ENCODE assay signal across 11 cellular contexts in genomic region chr19:6276447-6276846, GRCh38. TPM values are rescaled to one million over a fixed set of nuclear protein-coding genes. Genes with fewer than 3 reads are reported as not detected.
DNase-seq lines count a peak whose midpoint lies in the region; ATAC-seq and TF ChIP-seq lines count a peak whose summit lies in the region.
"Had no signal": no experiment of that assay in that cellular context is flagged by ENCODE, and none has a peak within 500 bp of the region (broad histone marks: within the 10 kb centered on the region; RNA-seq: fewer than 3 reads in every experiment).

No MANE protein-coding gene starts in this region.

- in situ Hi-C loops in ACHN (cut with HindIII; ENCODE audit: low pct_ligation_motif_present, low pct_unique_long_range_greater_than_20kb, low sequenced_read_pairs), result no loop called here

- TF ChIP-seq CTCF in SK-N-SH (IDR thresholded peaks at IDR 0.05) (no peak), left lung (IDR thresholded peaks at IDR 0.05) (no peak), thyroid gland (IDR thresholded peaks at IDR 0.05) (no peak)

- no peak for TF ChIP-seq EP300 in SK-N-SH (IDR thresholded peaks at IDR 0.05; ENCODE audit: borderline replicate concordance in 1 of 2, low read depth in 1 of 2, low read length in 1 of 2)

- H3K9ac ChIP-seq in SK-N-SH, result no peak overlapping the region

- H3K9me2 ChIP-seq in SK-N-SH, result no peaks in the 10 kb centered on the region

- H3K9me3 ChIP-seq in SK-N-SH (no peaks in the 10 kb centered on the region), left lung (no peaks in the 10 kb centered on the region), thyroid gland (no peaks in the 10 kb centered on the region)

- H3K4me2 ChIP-seq in SK-N-SH, result peak overlapping the region; percentile 28; the same call in 1 of the 2 replicates

- H3K4me1 ChIP-seq in SK-N-SH (ENCODE audit: control insufficient read depth in 1 of 2, insufficient read depth in 2 of 2, low read depth in 1 of 2, low read length in 1 of 2) (peaks cover 41 to 74% of the 10 kb centered on the region in 2 experiments), left lung (peaks cover 62 to 80% of the 10 kb centered on the region in 2 donors), thyroid gland (peaks cover 51 to 65% of the 10 kb centered on the region in 2 donors)

- CTCF ChIA-PET in SK-N-SH (lab: Yijun Ruan, JAX), result interaction anchor here (3.3 to 3.8 kb wide), 2 partner anchors 16 to 58 kb away, joined by 16 to 24 read pairs; no protein-coding TSS in a partner anchor

- POLR2A ChIA-PET in SK-N-SH (lab: Yijun Ruan, JAX), result no interaction called here

- TF ChIP-seq RAD21 in SK-N-SH (IDR thresholded peaks at IDR 0.05; ENCODE audit: low read length), result no peak

- H3K36me3 ChIP-seq in SK-N-SH (replicated peaks in 1 of 2; ENCODE audit: control insufficient read depth in 1 of 2, insufficient read depth in 2 of 2, low read length in 1 of 2) (peaks cover 4 to 5% of the 10 kb centered on the region in 2 experiments), left lung (no peaks in the 10 kb centered on the region), thyroid gland (no peaks in the 10 kb centered on the region)

- intact Hi-C loops in left lung (cut with DNase I), result no loop called here
- intact Hi-C loops in thyroid gland (cut with DNase I), result loop anchor here (5.0 kb wide), 1 partner anchor 49 kb away; no protein-coding TSS in a partner anchor

- H3K27ac ChIP-seq in SK-N-SH (ENCODE audit: low read depth in 2 of 2, low read length in 1 of 2), result peak overlapping the region in 1 of 2 experiments; percentile 99; a peak in 2 of 4 replicates
- H3K27ac ChIP-seq in left lung, result peak overlapping the region; percentile 44 to 94
- peak overlapping the region in 2 of 3 donors; percentile 16 to 87 for H3K27ac ChIP-seq in thyroid gland
- H3K27ac ChIP-seq: 22Rv1 had no signal

- H3K79me2 ChIP-seq in SK-N-SH (ENCODE audit: insufficient read depth), result peaks cover 74% of the 10 kb centered on the region

- H3K27me3 ChIP-seq in SK-N-SH (ENCODE audit: insufficient read depth) (no peaks in the 10 kb centered on the region), left lung (no peaks in the 10 kb centered on the region), thyroid gland (no peaks in the 10 kb centered on the region)

- no peak for ATAC-seq in SK-N-SH treated with all-trans-retinoic acid at 6 μM for 48 hours
- no peak for ATAC-seq in left lung
- no peak for ATAC-seq in GM21723 (IDR thresholded peaks at IDR 0.05; ENCODE audit: unreplicated experiment)

- 75% methylated on average over 12 of the region's 12 CpGs for WGBS in SK-N-SH (ENCODE audit: low lambda C conversion rate)
- 71 to 84% methylated on average over 11 to 12 of the region's 12 CpGs for WGBS in thyroid gland, 2 donors

- H3F3A ChIP-seq in SK-N-SH (replicated peaks; ENCODE audit: insufficient read depth), result peaks cover 18% of the 10 kb centered on the region

- DNase-seq in SK-N-SH, result peak; percentile 47
- DNase-seq in astrocyte of the hippocampus (ENCODE audit: low read depth, low spot score), result peak; percentile 82
- no peak for DNase-seq in left lung
- peak; percentile 20 to 30 for DNase-seq in thyroid gland
- DNase-seq in ACHN, result no peak
- DNase-seq in NCI-H2029 (lab: John Stamatoyannopoulos, UW), result no peak

- H3K4me3 ChIP-seq in SK-N-SH (ENCODE audit: low read depth in 2 of 2, low read length in 1 of 2) (no peak overlapping the region), left lung (peak overlapping the region in 1 of 2 donors; percentile 88), thyroid gland (replicated peaks in 1 of 3) (no peak overlapping the region)

- H2AFZ ChIP-seq in SK-N-SH (ENCODE audit: low read depth), result no peak overlapping the region

- TF ChIP-seq POLR2A in thyroid gland (IDR thresholded peaks at IDR 0.05), result no peak

- peaks cover 76% of the 10 kb centered on the region for H4K20me1 ChIP-seq in SK-N-SH (ENCODE audit: insufficient read depth)

TF ChIP-seq in SK-N-SH, 30 proteins besides CTCF, POLR2A, EP300 and RAD21 (continues in another document):
- TF ChIP-seq USF1 (IDR thresholded peaks at IDR 0.05; ENCODE audit: borderline replicate concordance, low read depth) (no peak), SMC3 (IDR thresholded peaks at IDR 0.05; ENCODE audit: low read depth, low read length) (no peak), TAF1 (IDR thresholded peaks at IDR 0.05; ENCODE audit: borderline replicate concordance, low read depth, low read length) (no peak), ELF1 (IDR thresholded peaks at IDR 0.05) (no peak), NRF1 (IDR thresholded peaks at IDR 0.05; ENCODE audit: low read depth, low read length) (no peak), MAX (IDR thresholded peaks at IDR 0.05; ENCODE audit: low read depth) (no peak), RXRA (IDR thresholded peaks at IDR 0.05; ENCODE audit: borderline replicate concordance, low read depth) (no peak), USF2 (IDR thresholded peaks at IDR 0.05; ENCODE audit: borderline replicate concordance, low read depth, low read length) (no peak), POLR2AphosphoS5 (IDR thresholded peaks at IDR 0.05; ENCODE audit: low read depth, low read length) (no peak), JUND (IDR thresholded peaks at IDR 0.05) (no peak), FOXJ3 (CRISPR knock-in tag; IDR thresholded peaks at IDR 0.05) (no peak), SIN3A (IDR thresholded peaks at IDR 0.05; ENCODE audit: borderline replicate concordance, low read depth, low read length) (no peak), TEAD4 (IDR thresholded peaks at IDR 0.05; ENCODE audit: borderline replicate concordance, insufficient read depth) (no peak)

TF ChIP-seq in SK-N-SH treated with all-trans-retinoic acid at 6 μM for 48 hours, 23 proteins besides CTCF, POLR2A, EP300 and RAD21 (continues in another document):
- TF ChIP-seq TSHZ2 (CRISPR knock-in tag; IDR thresholded peaks at IDR 0.05), result no peak
- TF ChIP-seq ISL1 (CRISPR knock-in tag; IDR thresholded peaks at IDR 0.05), result no peak
- no peak for TF ChIP-seq BACH2 (CRISPR knock-in tag; IDR thresholded peaks at IDR 0.05; ENCODE audit: borderline replicate concordance)
- no peak for TF ChIP-seq ZFP30 (CRISPR knock-in tag; IDR thresholded peaks at IDR 0.05)
- TF ChIP-seq PPARA (CRISPR knock-in tag; IDR thresholded peaks at IDR 0.05; ENCODE audit: borderline replicate concordance), result no peak
- no peak for TF ChIP-seq ARNTL (CRISPR knock-in tag; IDR thresholded peaks at IDR 0.05; ENCODE audit: borderline replicate concordance, low read depth)
- no peak for TF ChIP-seq SNAI2 (CRISPR knock-in tag; IDR thresholded peaks at IDR 0.05)
- no peak for TF ChIP-seq CREB5 (CRISPR knock-in tag; IDR thresholded peaks at IDR 0.05; ENCODE audit: low read depth)
- TF ChIP-seq CSRNP3 (CRISPR knock-in tag; IDR thresholded peaks at IDR 0.05), result no peak
- TF ChIP-seq OSR1 (CRISPR knock-in tag; IDR thresholded peaks at IDR 0.05), result no peak

RNA-seq across cellular contexts. Expression of gene MLLT1, which starts 3.3 kb away (rescaled TPM):
- 12.7 and 19.0 TPM in 2 replicates for polyA plus RNA-seq in SK-N-SH (2012; rRNA removed)
- 7.9 and 13.5 TPM in 2 replicates for polyA plus RNA-seq in SK-N-SH (2012; cell fraction: cytosol; rRNA removed)
- 31.0 and 38.9 TPM in 2 replicates for polyA plus RNA-seq in SK-N-SH (2012; cell fraction: nucleus; rRNA removed)
- total RNA-seq in left lung, result 10 to 100 TPM; 69.3 to 71.3 TPM
- total RNA-seq in thyroid gland, result 10 to 100 TPM; 19.2 to 35.0 (median 26.7) TPM

RNA-seq across cellular contexts. Expression of gene ACER1, which starts 57.0 kb away (rescaled TPM):
- not detected in 2 replicates for polyA plus RNA-seq in SK-N-SH (2012; rRNA removed)
- not detected in 2 replicates for polyA plus RNA-seq in SK-N-SH (2012; cell fraction: cytosol; rRNA removed)
- 0.12 TPM in 1 of 2 replicates, not detected in the other for polyA plus RNA-seq in SK-N-SH (2012; cell fraction: nucleus; rRNA removed)
- total RNA-seq in left lung, result not detected
- under 1 TPM in 1 of 4 donors, not detected in 3; 0.67 TPM for total RNA-seq in thyroid gland
- total RNA-seq: lung microvascular endothelial cell, OCI-LY7 had no signal

Comparison
In these comparisons a context has a peak if more than half of its experiments do, and no peak if none do; other contexts are left out.
1. DNase-seq: peak in SK-N-SH (single experiment), astrocyte of the hippocampus (single experiment) and thyroid gland (2 of 2); none in left lung (0 of 2), ACHN (single experiment) and NCI-H2029 (single experiment).